ENCODE assay signal across 8 cellular contexts in genomic region chr14:31456841-31457664, GRCh38. TPM values are rescaled to one million over a fixed set of nuclear protein-coding genes. Genes with fewer than 3 reads are reported as not detected.
DNase-seq lines count a peak whose midpoint lies in the region; ATAC-seq, FAIRE-seq and TF ChIP-seq lines count a peak whose summit lies in the region.

Gene DTD2 (minus strand): TSS chr14:31457506. CDS start chr14:31457393, 113 bp downstream.

- H2BK15ac ChIP-seq in H1 (ENCODE audit: low read length) = peak within 1 kb of the TSS; percentile 90
- no peak within 1 kb of the TSS for H2BK15ac ChIP-seq in mesendoderm (replicated peaks; ENCODE audit: low read depth)

- peak within 1 kb of the TSS; percentile 6 for H3K4ac ChIP-seq in H1 (replicated peaks; ENCODE audit: insufficient read length, low read depth, low read length)
- peak within 1 kb of the TSS; percentile 62 for H3K4ac ChIP-seq in mesendoderm (ENCODE audit: low read depth, low read length)

- 0 out of 2 replicates have a peak within 1 kb of the TSS, but pooled peaks have one; percentile 64 for H2BK12ac ChIP-seq in H1 (ENCODE audit: low read depth, low read length)

- H4K5ac ChIP-seq in H1 (ENCODE audit: insufficient read length, low read depth, low read length) = peak within 1 kb of the TSS; percentile 90
- no peak within 1 kb of the TSS for H4K5ac ChIP-seq in mesendoderm (ENCODE audit: low read length)

- H3K4me2 ChIP-seq in H1 (ENCODE audit: insufficient read depth in 1 of 2, low read depth in 2 of 2, low read length in 2 of 2) (peak within 1 kb of the TSS; percentile 74 to 79), mesendoderm (ENCODE audit: low read length) (peak within 1 kb of the TSS; percentile 70)

- CTCF ChIA-PET in activated CD8-positive, alpha-beta memory T cell treated with anti-CD3 and anti-CD28 coated beads, Interleukin-2, amount 10 ng/mL, durations not matched to agents 7 days and 5 days (lab: Charles Lee) = interaction anchor here (0.9 to 1.6 kb wide), 4 partner anchors 11 to 788 kb away, joined by 3 to 4 read pairs (median 3); partner anchors contain the start of genes HEATR5A and HECTD1
- CTCF ChIA-PET in H1 (lab: Charles Lee; ENCODE audit: partially characterized antibody) = interaction anchor here (0.6 kb wide), 1 partner anchor 226 kb away, joined by 3 read pairs; no protein-coding TSS in a partner anchor

- H3K14ac ChIP-seq in H1 (ENCODE audit: insufficient read length) = no peak within 1 kb of the TSS

- H3K36me3 Mint-ChIP-seq in activated CD8-positive, alpha-beta memory T cell treated with anti-CD3 and anti-CD28 coated beads, Interleukin-2, amount 10 ng/mL, durations not matched to agents 7 days and 5 days = peaks cover 4% of the 10 kb centered on the region

- no peaks in the 10 kb centered on the region for H3K27me3 ChIP-seq in H1 (replicated peaks in 1 of 4; ENCODE audit: control insufficient read depth in 3 of 4, extremely low read depth in 1 of 4, insufficient read depth in 3 of 4, low read length in 3 of 4)
- no peaks in the 10 kb centered on the region for H3K27me3 ChIP-seq in mesendoderm (ENCODE audit: insufficient read depth, low read length, poor library complexity)

- peak within 1 kb of the TSS; percentile 84 for H3K27ac ChIP-seq in H1 (ENCODE audit: low read depth, low read length)
- peak within 1 kb of the TSS; percentile 33 for H3K27ac ChIP-seq in mesendoderm (ENCODE audit: low read depth, low read length)

- peaks cover 3% of the 10 kb centered on the region for H3K23me2 ChIP-seq in H1 (ENCODE audit: low read depth, low read length)

- H4K8ac ChIP-seq in H1 (ENCODE audit: extremely low read depth, insufficient read depth, low read length) = peak within 1 kb of the TSS; percentile 95; the same call in 1 of the 2 replicates
- no peak within 1 kb of the TSS for H4K8ac ChIP-seq in mesendoderm (ENCODE audit: low read depth, low read length)

- H2BK120ac ChIP-seq in H1 (replicated peaks; ENCODE audit: low read depth, low read length) = peak within 1 kb of the TSS; percentile 47
- no peak within 1 kb of the TSS for H2BK120ac ChIP-seq in mesendoderm (ENCODE audit: low read depth, low read length)

- TF ChIP-seq EP300 in H1 (IDR thresholded peaks at IDR 0.05; ENCODE audit: borderline replicate concordance in 1 of 2, low read depth in 2 of 2, low read length in 2 of 2) = no peak

- H3K79me2 ChIP-seq in H1 (ENCODE audit: control insufficient read depth in 1 of 2, insufficient read depth in 2 of 2, low read length in 2 of 2) (no peaks in the 10 kb centered on the region), mesendoderm (ENCODE audit: control insufficient read depth, insufficient read depth, low read length) (no peaks in the 10 kb centered on the region)

- H3K4me3 Mint-ChIP-seq in activated CD8-positive, alpha-beta memory T cell treated with anti-CD3 and anti-CD28 coated beads, Interleukin-2, amount 10 ng/mL, durations not matched to agents 7 days and 5 days = peak within 1 kb of the TSS; percentile 88

- peak within 1 kb of the TSS; percentile 96 for H3K56ac ChIP-seq in H1 (replicated peaks; ENCODE audit: insufficient read length, low read depth, low read length)
- peak within 1 kb of the TSS; percentile 91 for H3K56ac ChIP-seq in mesendoderm (ENCODE audit: low read length)

- peak in 1 of 2 experiments; percentile 26; a peak in 1 of 4 replicates for TF ChIP-seq RAD21 in H1 (IDR thresholded peaks at IDR 0.05 in 1 of 2, conservative IDR thresholded peaks at IDR 0.05 in 1 of 2; ENCODE audit: low read depth in 2 of 2, low read length in 2 of 2)

- DNase-seq in COR-L47 (lab: John Stamatoyannopoulos, UW) (peak; percentile 93), HTR-8/SVneo (ENCODE audit: insufficient read length, low spot score) (peak; percentile 99), NOMO-1 treated with DMSO at 0.1 percent for 48 hours (lab: John Stamatoyannopoulos, UW; ENCODE audit: unreplicated experiment) (peak; percentile 91), H1 (ENCODE audit: low read depth in 1 of 2, low spot score in 2 of 2) (peak; percentile 89 to 92), mesendoderm (peak; percentile 97)
- DNase-seq in activated CD8-positive, alpha-beta memory T cell treated with anti-CD3 and anti-CD28 coated beads, Interleukin-2, amount 10 ng/mL, durations not matched to agents 7 days and 5 days = peak; percentile 94
- peak; percentile 87 for DNase-seq in stimulated activated CD8-positive, alpha-beta memory T cell treated with anti-CD3 and anti-CD28 coated beads, Interleukin-15, amount 100 ng/mL, for 1 hour (ENCODE audit: low read depth)

- FAIRE-seq in HTR-8/SVneo (lab: Jason Lieb, UNC) = peak; percentile 99
- FAIRE-seq in H1 (lab: Jason Lieb, UNC) = no peak

- H3K79me1 ChIP-seq in H1 (ENCODE audit: low read depth, low read length) (no peaks in the 10 kb centered on the region), mesendoderm (ENCODE audit: low read length) (no peaks in the 10 kb centered on the region)

- H3K4me3 ChIP-seq in H1 (ENCODE audit: extremely low read depth in 1 of 4, insufficient read depth in 2 of 4, low read depth in 3 of 4, low read length in 4 of 4) (peak within 1 kb of the TSS; percentile 64 to 92 (median 84)), mesendoderm (ENCODE audit: low read length) (peak within 1 kb of the TSS; percentile 88)

- H2AK5ac ChIP-seq in H1 (ENCODE audit: low read depth, low read length) (no peak within 1 kb of the TSS), mesendoderm (ENCODE audit: low read length) (no peak within 1 kb of the TSS)

- no peaks in the 10 kb centered on the region; a peak in 1 of 4 replicates for H3K9me3 ChIP-seq in H1 (ENCODE audit: insufficient read depth in 2 of 2, low read depth in 1 of 2, low read length in 1 of 2)

- H2AFZ ChIP-seq in H1 (ENCODE audit: low read length) = peak within 1 kb of the TSS; percentile 82

- H4K20me1 ChIP-seq in H1 (replicated peaks in 1 of 2; ENCODE audit: control insufficient read depth in 1 of 2, insufficient read depth in 2 of 2, low read length in 2 of 2) = no peaks in the 10 kb centered on the region

- H3K4me1 Mint-ChIP-seq in activated CD8-positive, alpha-beta memory T cell treated with anti-CD3 and anti-CD28 coated beads, Interleukin-2, amount 10 ng/mL, durations not matched to agents 7 days and 5 days = peaks cover 26% of the 10 kb centered on the region

- peak; percentile 98 for ATAC-seq in GM21367 (IDR thresholded peaks at IDR 0.05; ENCODE audit: unreplicated experiment)
- peak; percentile 99 for ATAC-seq in activated CD8-positive, alpha-beta memory T cell treated with anti-CD3 and anti-CD28 coated beads, Interleukin-2, amount 10 ng/mL, durations not matched to agents 7 days and 5 days

- H3K27me3 Mint-ChIP-seq in activated CD8-positive, alpha-beta memory T cell treated with anti-CD3 and anti-CD28 coated beads, Interleukin-2, amount 10 ng/mL, durations not matched to agents 7 days and 5 days = peaks cover 3% of the 10 kb centered on the region

- H2BK5ac ChIP-seq in H1 (ENCODE audit: low read depth, low read length) = peak within 1 kb of the TSS; percentile 92
- peak within 1 kb of the TSS; percentile 79 for H2BK5ac ChIP-seq in mesendoderm (ENCODE audit: low read length)

- H3K9me3 Mint-ChIP-seq in activated CD8-positive, alpha-beta memory T cell treated with anti-CD3 and anti-CD28 coated beads, Interleukin-2, amount 10 ng/mL, durations not matched to agents 7 days and 5 days (ENCODE audit: low read depth) = no peaks in the 10 kb centered on the region

- H3K18ac ChIP-seq in H1 (ENCODE audit: extremely low read depth, low read length) (peak within 1 kb of the TSS; percentile 94), mesendoderm (ENCODE audit: low read length) (peak within 1 kb of the TSS; percentile 65)

- peak within 1 kb of the TSS; percentile 93 for H4K91ac ChIP-seq in H1 (replicated peaks; ENCODE audit: insufficient read length, low read length)

- no peak for TF ChIP-seq CTCF in H1 (IDR thresholded peaks at IDR 0.05; ENCODE audit: control extremely low read depth in 1 of 3, insufficient read depth in 1 of 3, low read depth in 1 of 3, low read length in 3 of 3)

- peaks cover 0 to 7% (median 2%) of the 10 kb centered on the region in 4 experiments; a peak in 3 of 8 replicates for H3K36me3 ChIP-seq in H1 (ENCODE audit: control insufficient read depth in 2 of 4, insufficient read depth in 4 of 4, low read length in 3 of 4)
- H3K36me3 ChIP-seq in mesendoderm (ENCODE audit: control insufficient read depth, insufficient read depth, low read length) = no peaks in the 10 kb centered on the region

- H3K27ac Mint-ChIP-seq in activated CD8-positive, alpha-beta memory T cell treated with anti-CD3 and anti-CD28 coated beads, Interleukin-2, amount 10 ng/mL, durations not matched to agents 7 days and 5 days = peak within 1 kb of the TSS; percentile 96

- POLR2A ChIA-PET in H1 (lab: Charles Lee; ENCODE audit: partially characterized antibody) = interaction anchor here (0.7 to 1.5 kb wide), 9 partner anchors 9 to 614 kb away, joined by 3 to 5 read pairs (median 3); partner anchors contain the start of genes AP4S1 and HEATR5A

- H3K23ac ChIP-seq in H1 (ENCODE audit: insufficient read length) (no peak within 1 kb of the TSS), mesendoderm (ENCODE audit: low read length) (no peak within 1 kb of the TSS)

- peak; percentile 76 to 96 for TF ChIP-seq POLR2A in H1 (IDR thresholded peaks at IDR 0.05; ENCODE audit: control extremely low read depth in 1 of 2, low read depth in 2 of 2, low read length in 2 of 2)

- 7% methylated on average over 69 of the region's 70 CpGs; no CpG with 5 or more reads in 1 of the 2 experiments for WGBS in H1 (ENCODE audit: extremely low coverage in 1 of 2, insufficient coverage in 1 of 2, insufficient read length in 1 of 2, insufficient replicate concordance in 2 of 2, low coverage in 1 of 2, low lambda C conversion rate in 2 of 2, missing lambda C conversion rate in 1 of 2), 2 experiments
- WGBS in mesendoderm (ENCODE audit: extremely low coverage, insufficient coverage, low lambda C conversion rate) = no CpG with 5 or more reads among the region's 70 CpGs

- H2BK20ac ChIP-seq in H1 (ENCODE audit: low read length) = no peak within 1 kb of the TSS

- peak within 1 kb of the TSS; percentile 87 to 97 (median 89) for H3K9ac ChIP-seq in H1 (replicated peaks in 1 of 4; ENCODE audit: extremely low read depth in 1 of 4, low read depth in 3 of 4, low read length in 3 of 4)
- peak within 1 kb of the TSS; percentile 97 for H3K9ac ChIP-seq in mesendoderm (ENCODE audit: low read length)

- H3K4me1 ChIP-seq in H1 (replicated peaks in 1 of 4; ENCODE audit: control insufficient read depth in 3 of 4, insufficient read depth in 4 of 4, low read length in 3 of 4) (peaks cover 0 to 5% (median 2%) of the 10 kb centered on the region in 4 experiments; a peak in 2 of 7 replicates), mesendoderm (ENCODE audit: control insufficient read depth, low read depth, low read length) (no peaks in the 10 kb centered on the region)

RNA-seq across cellular contexts. Expression of gene DTD2, which starts in this region (rescaled TPM):
- 10 to 100 TPM; 14.7 to 20.3 TPM for total RNA-seq in activated CD8-positive, alpha-beta memory T cell treated with anti-CD3 and anti-CD28 coated beads, Interleukin-2, amount 10 ng/mL, durations not matched to agents 7 days and 5 days
- total RNA-seq in H1 (2021; fragmentation: NEBNext Ultra II Directional; extraction: Animal tissue kit (Norgen Biotek cat#: 25700)) = 19.5 and 24.4 TPM in 2 replicates
- 12.0 and 18.2 TPM in 2 replicates for polyA plus RNA-seq in H1 (2011; rRNA removed)
- 16.7 TPM for polyA plus RNA-seq in H1 (2011; cell fraction: cytosol; rRNA removed)
- 7.1 TPM for polyA plus RNA-seq in H1 (2011; cell fraction: nucleus; rRNA removed)
- 8.0 to 10.6 TPM (median 10.5 TPM) in 4 replicates for polyA plus RNA-seq in H1 (2012, experiment 1 of 2)
- polyA plus RNA-seq in H1 (2012, experiment 2 of 2) = 5.8 TPM
- polyA plus RNA-seq in H1 (2013, experiment 1 of 2) = 12.8 TPM
- polyA plus RNA-seq in H1 (2013, experiment 2 of 2) = 13.8 TPM
- polyA minus RNA-seq in H1 (2011; rRNA and poly(A)+ RNA removed) = 7.7 and 8.4 TPM in 2 replicates
- polyA minus RNA-seq in H1 (2011; cell fraction: cytosol; rRNA and poly(A)+ RNA removed) = 11.0 TPM
- 14.8 TPM for polyA minus RNA-seq in H1 (2011; cell fraction: nucleus; rRNA and poly(A)+ RNA removed)
- 14.9 TPM for polyA plus RNA-seq in mesendoderm (2013, experiment 1 of 2)
- polyA plus RNA-seq in mesendoderm (2013, experiment 2 of 2) = 14.7 TPM

Comparison
In these comparisons a context has a peak if more than half of its experiments do, and no peak if none do; other contexts are left out.
1. Peak in every context shown above with its lines: DNase-seq, ATAC-seq, H3K4me3 ChIP-seq and H3K27ac ChIP-seq.